In the genomic region with DNA sequence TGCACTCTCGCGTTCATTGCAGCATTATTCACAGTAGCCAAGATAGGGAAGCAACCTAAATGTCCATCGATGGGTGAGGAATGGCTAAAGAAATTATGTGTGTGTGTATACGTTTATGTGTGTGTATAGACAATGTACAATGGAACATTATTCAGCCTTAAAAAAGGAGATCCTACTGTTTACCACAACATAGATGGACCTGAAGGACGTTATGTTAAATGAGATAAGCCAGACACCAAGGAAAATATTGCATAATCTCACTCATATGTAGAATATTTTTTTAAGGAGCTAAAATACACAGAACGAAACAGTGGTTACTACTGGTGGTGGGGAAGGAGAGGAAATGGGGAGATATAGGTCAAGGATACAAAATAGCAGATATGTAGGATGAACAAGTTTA, we compare ENCODE assay signal across 1 cellular context.
TF ChIP-seq lines count a peak whose summit lies in the region.

No MANE protein-coding gene starts in this region.

TF ChIP-seq in K562, 482 proteins besides CTCF, POLR2A, EP300 and RAD21 (continued from another document):
- TF ChIP-seq, protein P1, sequence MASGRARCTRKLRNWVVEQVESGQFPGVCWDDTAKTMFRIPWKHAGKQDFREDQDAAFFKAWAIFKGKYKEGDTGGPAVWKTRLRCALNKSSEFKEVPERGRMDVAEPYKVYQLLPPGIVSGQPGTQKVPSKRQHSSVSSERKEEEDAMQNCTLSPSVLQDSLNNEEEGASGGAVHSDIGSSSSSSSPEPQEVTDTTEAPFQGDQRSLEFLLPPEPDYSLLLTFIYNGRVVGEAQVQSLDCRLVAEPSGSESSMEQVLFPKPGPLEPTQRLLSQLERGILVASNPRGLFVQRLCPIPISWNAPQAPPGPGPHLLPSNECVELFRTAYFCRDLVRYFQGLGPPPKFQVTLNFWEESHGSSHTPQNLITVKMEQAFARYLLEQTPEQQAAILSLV (tag; IDR thresholded peaks at IDR 0.05): 0 out of 2 replicates have a peak, but pooled peaks have one; percentile 41
- peak; percentile 90 for TF ChIP-seq CEBPB (tag; IDR thresholded peaks at IDR 0.05)
- peak; percentile 26; the same call in 1 of the 2 replicates for TF ChIP-seq TEAD4 (IDR thresholded peaks at IDR 0.05; ENCODE audit: low read length)
- TF ChIP-seq TEAD4 (CRISPR knock-in tag; IDR thresholded peaks at IDR 0.05; ENCODE audit: borderline replicate concordance): no peak
- 0 out of 2 replicates have a peak, but pooled peaks have one; percentile 49 for TF ChIP-seq SMARCA4 (IDR thresholded peaks at IDR 0.05)
- TF ChIP-seq PTBP1 (IDR thresholded peaks at IDR 0.05; ENCODE audit: low read depth, low read length): no peak
- no peak; the same call in 1 of the 2 replicates for TF ChIP-seq MYBL2 (IDR thresholded peaks at IDR 0.05; ENCODE audit: low read depth)
- TF ChIP-seq MYBL2 (CRISPR knock-in tag; IDR thresholded peaks at IDR 0.05; ENCODE audit: borderline replicate concordance): no peak
- TF ChIP-seq HSF4 (CRISPR knock-in tag; IDR thresholded peaks at IDR 0.05; ENCODE audit: borderline replicate concordance): no peak
- peak; percentile 56; the same call in 1 of the 2 replicates for TF ChIP-seq DPF2 (IDR thresholded peaks at IDR 0.05)
- TF ChIP-seq RBM25 (IDR thresholded peaks at IDR 0.05; ENCODE audit: low read depth, low read length, severe bottlenecking): peak; percentile 68
- no peak for TF ChIP-seq KAT2B (IDR thresholded peaks at IDR 0.05; ENCODE audit: low read depth, low read length)
- no peak for TF ChIP-seq ZNF311 (CRISPR knock-in tag; IDR thresholded peaks at IDR 0.05)
- TF ChIP-seq CEBPG (CRISPR knock-in tag; IDR thresholded peaks at IDR 0.05): peak; percentile 61
- TF ChIP-seq CEBPG (tag; conservative IDR thresholded peaks at IDR 0.05 in 1 of 2, IDR thresholded peaks at IDR 0.05 in 1 of 2): peak; percentile 72 to 87
- no peak for TF ChIP-seq C11orf30 (IDR thresholded peaks at IDR 0.05; ENCODE audit: low read depth)
- 0 out of 2 replicates have a peak, but pooled peaks have one; percentile 11 for TF ChIP-seq CBFA2T2 (conservative IDR thresholded peaks at IDR 0.05)
- TF ChIP-seq ZNF780A (CRISPR knock-in tag; IDR thresholded peaks at IDR 0.05): no peak
- TF ChIP-seq TOE1 (IDR thresholded peaks at IDR 0.05; ENCODE audit: borderline replicate concordance): 0 out of 2 replicates have a peak, but pooled peaks have one; percentile 39
- no peak for TF ChIP-seq TOE1 (CRISPR knock-in tag; IDR thresholded peaks at IDR 0.05; ENCODE audit: borderline replicate concordance, low read depth)
- no peak for TF ChIP-seq HEY1 (CRISPR knock-in tag; IDR thresholded peaks at IDR 0.05; ENCODE audit: borderline replicate concordance)
- TF ChIP-seq, protein P2, sequence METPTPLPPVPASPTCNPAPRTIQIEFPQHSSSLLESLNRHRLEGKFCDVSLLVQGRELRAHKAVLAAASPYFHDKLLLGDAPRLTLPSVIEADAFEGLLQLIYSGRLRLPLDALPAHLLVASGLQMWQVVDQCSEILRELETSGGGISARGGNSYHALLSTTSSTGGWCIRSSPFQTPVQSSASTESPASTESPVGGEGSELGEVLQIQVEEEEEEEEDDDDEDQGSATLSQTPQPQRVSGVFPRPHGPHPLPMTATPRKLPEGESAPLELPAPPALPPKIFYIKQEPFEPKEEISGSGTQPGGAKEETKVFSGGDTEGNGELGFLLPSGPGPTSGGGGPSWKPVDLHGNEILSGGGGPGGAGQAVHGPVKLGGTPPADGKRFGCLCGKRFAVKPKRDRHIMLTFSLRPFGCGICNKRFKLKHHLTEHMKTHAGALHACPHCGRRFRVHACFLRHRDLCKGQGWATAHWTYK (CRISPR knock-in tag; IDR thresholded peaks at IDR 0.05): no peak
- TF ChIP-seq ZNF146 (CRISPR knock-in tag; IDR thresholded peaks at IDR 0.05; ENCODE audit: unreplicated experiment): peak; percentile 99
- no peak for TF ChIP-seq PHB2 (IDR thresholded peaks at IDR 0.05; ENCODE audit: low read depth)
- TF ChIP-seq TCF15 (CRISPR knock-in tag; IDR thresholded peaks at IDR 0.05): no peak
- peak in 1 of 2 experiments; percentile 24; a peak in 1 of 4 replicates for TF ChIP-seq ARNT (IDR thresholded peaks at IDR 0.05)
- peak; percentile 21; the same call in 1 of the 2 replicates for TF ChIP-seq TCF3 (CRISPR knock-in tag; IDR thresholded peaks at IDR 0.05)
- peak; percentile 53 for TF ChIP-seq ATF3 (IDR thresholded peaks at IDR 0.05)
- TF ChIP-seq ATF3 (CRISPR knock-in tag; conservative IDR thresholded peaks at IDR 0.05): no peak
- peak; percentile 42 to 48; a peak in 2 of 4 replicates for TF ChIP-seq FOXK2 (conservative IDR thresholded peaks at IDR 0.05 in 1 of 2, IDR thresholded peaks at IDR 0.05 in 1 of 2; ENCODE audit: low read depth in 2 of 2)
- no peak for TF ChIP-seq ARHGAP35 (IDR thresholded peaks at IDR 0.05; ENCODE audit: partially characterized antibody)
- TF ChIP-seq TRIM24 (IDR thresholded peaks at IDR 0.05): 0 out of 4 replicates have a peak, but pooled peaks of 1 of the 2 experiments have one; percentile 37
- 0 out of 2 replicates have a peak, but pooled peaks have one; percentile 42 for TF ChIP-seq BCOR (IDR thresholded peaks at IDR 0.05)
- no peak for TF ChIP-seq CBX8 (IDR thresholded peaks at IDR 0.05; ENCODE audit: borderline replicate concordance, extremely low read depth, low read depth, low read length, poor library complexity, severe bottlenecking)
- no peak for TF ChIP-seq SRSF7 (optimal IDR thresholded peaks at IDR 0.05; ENCODE audit: low read depth, low read length)
- TF ChIP-seq FIP1L1 (IDR thresholded peaks at IDR 0.05; ENCODE audit: low read depth, low read length, poor library complexity, severe bottlenecking): no peak
- TF ChIP-seq ZNF134 (CRISPR knock-in tag; conservative IDR thresholded peaks at IDR 0.05): no peak
- peak; percentile 56 for TF ChIP-seq CBFA2T3 (IDR thresholded peaks at IDR 0.05)
- TF ChIP-seq, protein P3, sequence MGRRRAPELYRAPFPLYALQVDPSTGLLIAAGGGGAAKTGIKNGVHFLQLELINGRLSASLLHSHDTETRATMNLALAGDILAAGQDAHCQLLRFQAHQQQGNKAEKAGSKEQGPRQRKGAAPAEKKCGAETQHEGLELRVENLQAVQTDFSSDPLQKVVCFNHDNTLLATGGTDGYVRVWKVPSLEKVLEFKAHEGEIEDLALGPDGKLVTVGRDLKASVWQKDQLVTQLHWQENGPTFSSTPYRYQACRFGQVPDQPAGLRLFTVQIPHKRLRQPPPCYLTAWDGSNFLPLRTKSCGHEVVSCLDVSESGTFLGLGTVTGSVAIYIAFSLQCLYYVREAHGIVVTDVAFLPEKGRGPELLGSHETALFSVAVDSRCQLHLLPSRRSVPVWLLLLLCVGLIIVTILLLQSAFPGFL (CRISPR knock-in tag; IDR thresholded peaks at IDR 0.05): no peak
